ENCODE assay signal across 10 cellular contexts in genomic region chr3:115986555-115987207, GRCh38.
DNase-seq lines count a peak whose midpoint lies in the region; FAIRE-seq and TF ChIP-seq lines count a peak whose summit lies in the region.
"Had no signal": no experiment of that assay in that cellular context is flagged by ENCODE, and none has a peak within 500 bp of the region (broad histone marks: within the 10 kb centered on the region; RNA-seq: fewer than 3 reads in every experiment).

No MANE protein-coding gene starts in this region.

- H3K27me3 ChIP-seq in A673 (replicated peaks; ENCODE audit: insufficient read depth, low read depth, low read length, poor library complexity) (no peaks in the 10 kb centered on the region), fibroblast of lung (ENCODE audit: control insufficient read depth, insufficient read depth, low read length) (no peaks in the 10 kb centered on the region), small intestine (ENCODE audit: control insufficient read depth in 2 of 2, insufficient read depth in 2 of 2, low read length in 2 of 2) (no peaks in the 10 kb centered on the region)

- intact Hi-C loops in A673 (cut with micrococcal nuclease; ENCODE audit: unreplicated experiment), result loop anchor here (10.0 kb wide), 1 partner anchor 458 kb away; the partner anchor contains the start of gene LSAMP

- no peak overlapping the region for H3K4me2 ChIP-seq in fibroblast of lung (ENCODE audit: extremely low read depth, insufficient read depth, low read length)

- CTCF ChIA-PET in A673 (lab: Charles Lee), result interaction anchor here (1.0 kb wide), 2 partner anchors 9 to 14 kb away, joined by 3 to 4 read pairs; no protein-coding TSS in a partner anchor

- WGBS in small intestine, 3 donors, result 70 to 89% (median 86%) methylated on average over 2 of the region's 2 CpGs

- POLR2A ChIA-PET in A673 (lab: Charles Lee; ENCODE audit: low non-redundant PET), result no interaction called here

- no peak overlapping the region for H3K27ac ChIP-seq in A673 (ENCODE audit: low read depth, low read length, poor library complexity, severe bottlenecking)
- H3K27ac ChIP-seq in fibroblast of lung (ENCODE audit: insufficient read depth, low read length), result no peak overlapping the region
- no peak overlapping the region for H3K27ac ChIP-seq in small intestine (ENCODE audit: low read depth in 1 of 2, low read length in 1 of 2)
- no peak overlapping the region for H3K27ac ChIP-seq in caudate nucleus (ENCODE audit: low read depth, low read length)

- H3K36me3 ChIP-seq in A673 (ENCODE audit: insufficient read depth, low read length, poor library complexity, severe bottlenecking), result no peaks in the 10 kb centered on the region
- H3K36me3 ChIP-seq in fibroblast of lung (ENCODE audit: control insufficient read depth, insufficient read depth, low read length), result no peaks in the 10 kb centered on the region
- H3K36me3 ChIP-seq in small intestine (ENCODE audit: control insufficient read depth in 2 of 2, insufficient read depth in 2 of 2, low read length in 2 of 2), result no peaks in the 10 kb centered on the region

- DNase-seq in A673 (ENCODE audit: low spot score) (peak; percentile 65), GM03348 (ENCODE audit: low spot score) (peak; percentile 4), NCI-H69 (lab: John Stamatoyannopoulos, UW) (peak; percentile 53), fibroblast of lung (ENCODE audit: low read depth in 2 of 2) (peak; percentile 14 to 48), small intestine (no peak), caudate nucleus (lab: John Stamatoyannopoulos, UW) (no peak), MV-4-11 (lab: John Stamatoyannopoulos, UW) (no peak), NCI-H146 treated with DMSO at 0.1 percent for 48 hours (lab: John Stamatoyannopoulos, UW; ENCODE audit: unreplicated experiment) (no peak)
- DNase-seq: naive B cell had no signal

- H3K4me3 ChIP-seq in A673 (ENCODE audit: low read depth, low read length, poor library complexity, severe bottlenecking), result no peak overlapping the region
- H3K4me3 ChIP-seq in fibroblast of lung (replicated peaks in 1 of 4; ENCODE audit: control extremely low read depth in 1 of 4, insufficient read depth in 1 of 4, low read depth in 3 of 4, low read length in 4 of 4), result no peak overlapping the region
- H3K4me3 ChIP-seq in small intestine (ENCODE audit: low read depth in 1 of 2, low read length in 2 of 2), result no peak overlapping the region

- TF ChIP-seq CTCF in A673 (conservative IDR thresholded peaks at IDR 0.05; ENCODE audit: low read depth, low read length), result peak; percentile 52
- TF ChIP-seq CTCF in fibroblast of lung (conservative IDR thresholded peaks at IDR 0.05 in 1 of 2, IDR thresholded peaks at IDR 0.05 in 1 of 2; ENCODE audit: low read depth in 1 of 2, low read length in 2 of 2), result peak in 1 of 2 donors; percentile 27

- FAIRE-seq in small intestine (lab: Jason Lieb, UNC), result no peak
- FAIRE-seq: colon had no signal

- H3K9me3 ChIP-seq in A673 (ENCODE audit: low read depth, low read length, poor library complexity, severe bottlenecking) (peaks cover 4% of the 10 kb centered on the region), fibroblast of lung (ENCODE audit: control insufficient read depth, insufficient read depth, low read depth, low read length) (no peaks in the 10 kb centered on the region), small intestine (ENCODE audit: control insufficient read depth, low read depth) (no peaks in the 10 kb centered on the region)

- H3K79me2 ChIP-seq in fibroblast of lung (ENCODE audit: control insufficient read depth, insufficient read depth, low read length), result no peaks in the 10 kb centered on the region

- no peaks in the 10 kb centered on the region for H4K20me1 ChIP-seq in fibroblast of lung (ENCODE audit: control insufficient read depth, extremely low read depth, insufficient read depth, low read length)

- BruUV-seq in A673 (replicated peaks; lab: Mats Ljungman, UMichigan), result no TSS peak

- H2AFZ ChIP-seq in fibroblast of lung (ENCODE audit: low read length), result no peak overlapping the region

- H3K4me1 ChIP-seq in A673 (ENCODE audit: insufficient read depth, low read length, poor library complexity, severe bottlenecking) (peaks cover 26% of the 10 kb centered on the region), fibroblast of lung (ENCODE audit: control insufficient read depth, extremely low read depth, insufficient read depth, low read length) (no peaks in the 10 kb centered on the region), small intestine (ENCODE audit: control insufficient read depth in 2 of 2, insufficient read depth in 1 of 2, low read depth in 1 of 2, low read length in 1 of 2) (no peaks in the 10 kb centered on the region)

- H3K9ac ChIP-seq in fibroblast of lung (ENCODE audit: insufficient read depth, low read length), result no peak overlapping the region

Comparison
In these comparisons a context has a peak if more than half of its experiments do, and no peak if none do; other contexts are left out.
1. DNase-seq: peak in A673 (single experiment), GM03348 (single experiment), NCI-H69 (single experiment) and fibroblast of lung (2 of 2); none in small intestine (single experiment), caudate nucleus (0 of 61), MV-4-11 (single experiment) and NCI-H146 treated with DMSO at 0.1 percent for 48 hours (single experiment).